In the genomic region with DNA sequence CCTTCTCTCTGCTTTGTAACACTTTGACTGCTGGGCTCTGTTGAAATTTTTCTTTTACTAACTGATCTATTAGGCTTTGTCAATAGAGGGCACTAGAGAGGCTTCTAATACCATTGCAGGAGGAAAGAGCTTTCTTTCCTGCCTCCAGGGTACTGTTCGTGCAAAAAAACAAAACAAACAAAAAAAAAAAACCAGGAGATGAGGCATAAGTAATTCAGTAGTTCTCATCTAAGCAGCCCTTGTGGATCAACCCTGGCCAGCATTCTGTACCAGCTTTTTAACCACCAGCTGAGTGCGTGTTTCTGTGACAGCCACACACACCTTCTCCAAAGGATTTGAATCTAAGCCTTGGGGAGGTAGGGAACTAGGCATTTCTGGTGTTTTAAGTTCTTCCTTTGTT, we compare ENCODE assay signal across 8 cellular contexts.
A peak's percentile ranks its signal among the peaks of the same experiment; 100 is the strongest.
DNase-seq lines count a peak whose midpoint lies in the region; ATAC-seq, FAIRE-seq and TF ChIP-seq lines count a peak whose summit lies in the region.

No MANE protein-coding gene starts in this region.

- no peaks in the 10 kb centered on the region for H3F3A ChIP-seq in smooth muscle cell (ENCODE audit: low read depth)

- H3K27ac ChIP-seq in smooth muscle cell (ENCODE audit: low read depth) (no peak overlapping the region), right cardiac atrium (ENCODE audit: low read length) (no peak overlapping the region)

- WGBS in smooth muscle cell (ENCODE audit: low lambda C conversion rate) = 31% methylated on average over 2 of the region's 2 CpGs
- 53% methylated on average over 2 of the region's 2 CpGs for WGBS in right cardiac atrium

- H3K36me3 ChIP-seq in smooth muscle cell (ENCODE audit: low read depth) = no peaks in the 10 kb centered on the region

- H3K4me2 ChIP-seq in smooth muscle cell = peak overlapping the region; percentile 24

- H3K9me3 ChIP-seq in smooth muscle cell (replicated peaks; ENCODE audit: low read depth) (no peaks in the 10 kb centered on the region), right cardiac atrium (ENCODE audit: control insufficient read depth, low read length) (no peaks in the 10 kb centered on the region)

- no peak overlapping the region for H3K9ac ChIP-seq in smooth muscle cell (ENCODE audit: low read depth)

- no peaks in the 10 kb centered on the region for H3K79me2 ChIP-seq in smooth muscle cell (ENCODE audit: low read depth)

- no peak for DNase-seq in AG09309 (ENCODE audit: low read depth)
- DNase-seq in HTR-8/SVneo (ENCODE audit: insufficient read length, low spot score) = peak; percentile 5
- DNase-seq in RCC 7860 (ENCODE audit: low spot score) = peak; percentile 31
- peak; percentile 10 for DNase-seq in fibroblast of the aortic adventitia (ENCODE audit: low read depth)
- DNase-seq in smooth muscle cell (lab: John Stamatoyannopoulos, UW; ENCODE audit: unreplicated experiment) = no peak
- DNase-seq in right cardiac atrium = no peak

- no peaks in the 10 kb centered on the region for H3K27me3 ChIP-seq in smooth muscle cell (ENCODE audit: low read depth)
- no peaks in the 10 kb centered on the region for H3K27me3 ChIP-seq in right cardiac atrium (ENCODE audit: control insufficient read depth, insufficient read depth)

- H3K4me1 ChIP-seq in smooth muscle cell (ENCODE audit: low read depth) (no peaks in the 10 kb centered on the region), right cardiac atrium (ENCODE audit: control insufficient read depth, insufficient read depth, low read length) (no peaks in the 10 kb centered on the region)

- TF ChIP-seq CTCF in AG09309 (IDR thresholded peaks at IDR 0.05; ENCODE audit: control insufficient read depth, insufficient read depth, low read depth, low read length, missing control alignments) = peak; percentile 44
- TF ChIP-seq CTCF in fibroblast of the aortic adventitia (IDR thresholded peaks at IDR 0.05; ENCODE audit: insufficient read depth, low read length) = peak; percentile 32
- TF ChIP-seq CTCF in smooth muscle cell (IDR thresholded peaks at IDR 0.05; ENCODE audit: borderline replicate concordance, insufficient read depth, poor library complexity, severe bottlenecking) = peak; percentile 54

- H3K4me3 ChIP-seq in AG09309 (ENCODE audit: control insufficient read depth, low read depth, low read length) = no peak overlapping the region
- no peak overlapping the region for H3K4me3 ChIP-seq in fibroblast of the aortic adventitia (ENCODE audit: low read depth, low read length)
- H3K4me3 ChIP-seq in smooth muscle cell = no peak overlapping the region
- H3K4me3 ChIP-seq in right cardiac atrium (ENCODE audit: low read length) = no peak overlapping the region

- H4K20me1 ChIP-seq in smooth muscle cell (ENCODE audit: low read depth) = no peaks in the 10 kb centered on the region

- intact Hi-C loops in right cardiac atrium (cut with DNase I) = no loop called here

- ATAC-seq in GM18858 (IDR thresholded peaks at IDR 0.05; ENCODE audit: unreplicated experiment) = peak; percentile 82
- no peak for ATAC-seq in HG02840 (IDR thresholded peaks at IDR 0.05; ENCODE audit: low FRiP score, unreplicated experiment)
- ATAC-seq in right cardiac atrium = no peak

- no peak for FAIRE-seq in HTR-8/SVneo (lab: Jason Lieb, UNC)
- FAIRE-seq in RCC 7860 (lab: Jason Lieb, UNC) = no peak

- peak overlapping the region; percentile 16 for H2AFZ ChIP-seq in smooth muscle cell (ENCODE audit: low read depth)

Comparison
In these comparisons a context has a peak if more than half of its experiments do, and no peak if none do; other contexts are left out.
1. DNase-seq: peak in HTR-8/SVneo (single experiment), RCC 7860 (single experiment) and fibroblast of the aortic adventitia (single experiment); none in AG09309 (single experiment), smooth muscle cell (single experiment) and right cardiac atrium (0 of 3).
2. Peak in every context shown above with its lines, with median percentiles within 50 percentile points of each other: CTCF ChIP-seq.